ENCODE assay signal across 16 cellular contexts in genomic region chr12:113109872-113110623, GRCh38. TPM values are rescaled to one million over a fixed set of nuclear protein-coding genes. Genes with fewer than 3 reads are reported as not detected.
DNase-seq lines count a peak whose midpoint lies in the region; ATAC-seq, FAIRE-seq and TF ChIP-seq lines count a peak whose summit lies in the region.
"Had no signal": no experiment of that assay in that cellular context is flagged by ENCODE, and none has a peak within 500 bp of the region (broad histone marks: within the 10 kb centered on the region; RNA-seq: fewer than 3 reads in every experiment).

No MANE protein-coding gene starts in this region.

- H3K36me3 Mint-ChIP-seq in CD4-positive, alpha-beta memory T cell, result no peaks in the 10 kb centered on the region
- no peaks in the 10 kb centered on the region for H3K36me3 Mint-ChIP-seq in naive thymus-derived CD8-positive, alpha-beta T cell
- H3K36me3 Mint-ChIP-seq: CD4-positive, CD25-positive, alpha-beta regulatory T cell had no signal

- WGBS in GM12878 (ENCODE audit: insufficient coverage, insufficient replicate concordance, low lambda C conversion rate, missing lambda C conversion rate), result 16% methylated on average over 7 of the region's 7 CpGs

- H4K20me1 ChIP-seq in GM12878 (ENCODE audit: control insufficient read depth, insufficient read depth), result no peaks in the 10 kb centered on the region

- no peak for FAIRE-seq in GM12878 (lab: Jason Lieb, UNC)
- no peak for FAIRE-seq in GM19239 (lab: Jason Lieb, UNC)
- FAIRE-seq: H1 had no signal

- TF ChIP-seq EP300 in GM12878 (IDR thresholded peaks at IDR 0.05; ENCODE audit: borderline replicate concordance in 1 of 2, control insufficient read depth in 1 of 2, low read depth in 2 of 2, low read length in 2 of 2), result no peak

- TF ChIP-seq CTCF in GM12878 (IDR thresholded peaks at IDR 0.05 in 2 of 3, conservative IDR thresholded peaks at IDR 0.05 in 1 of 3; ENCODE audit: control insufficient read depth in 2 of 3, extremely low read depth in 1 of 3, insufficient read depth in 1 of 3, low read depth in 3 of 3, low read length in 3 of 3), result no peak

- H3K79me2 ChIP-seq in GM12878 (ENCODE audit: control insufficient read depth, insufficient read depth, low read length), result no peaks in the 10 kb centered on the region

- RAD21 ChIA-PET in GM12878 (lab: Charles Lee; ENCODE audit: unreplicated experiment), result interaction anchor here (1.2 kb wide), 1 partner anchor 62 kb away, joined by 3 read pairs; no protein-coding TSS in a partner anchor

- CTCF ChIA-PET in CD4-positive, alpha-beta memory T cell (lab: Charles Lee; ENCODE audit: partially characterized antibody), result interaction anchor here (1.1 to 1.7 kb wide), 2 partner anchors 40 to 117 kb away, joined by 3 to 4 read pairs; partner anchors contain the start of gene CFAP73
- CTCF ChIA-PET in GM12878 (lab: Yijun Ruan, JAX), result interaction anchor here (0.6 to 1.5 kb wide), 5 partner anchors 11 to 1015 kb away, joined by 3 to 5 read pairs (median 3); no protein-coding TSS in a partner anchor

- H3K27ac Mint-ChIP-seq in CD4-positive, alpha-beta memory T cell, result peak overlapping the region; percentile 10 to 89 (median 50)
- peak overlapping the region in 7 of 10 donors; percentile 40 to 87 (median 53) for H3K27ac Mint-ChIP-seq in naive thymus-derived CD8-positive, alpha-beta T cell
- H3K27ac Mint-ChIP-seq: HFFc6 had no signal

- H2AFZ ChIP-seq in GM12878 (ENCODE audit: control insufficient read depth, low read depth, low read length), result no peak overlapping the region

- TF ChIP-seq POLR2A in GM12878 (IDR thresholded peaks at IDR 0.05; ENCODE audit: low read depth, low read length), result no peak

- no peak overlapping the region for H3K9ac ChIP-seq in GM12878 (ENCODE audit: control insufficient read depth, insufficient read depth, low read length)

- peak overlapping the region in 1 of 8 donors; percentile 43 for H3K4me3 Mint-ChIP-seq in CD4-positive, alpha-beta memory T cell
- no peak overlapping the region for H3K4me3 Mint-ChIP-seq in naive thymus-derived CD8-positive, alpha-beta T cell
- H3K4me3 Mint-ChIP-seq: CD4-positive, CD25-positive, alpha-beta regulatory T cell; HFFc6 had no signal

- H3K36me3 ChIP-seq in CD4-positive, alpha-beta memory T cell (ENCODE audit: insufficient read depth, low read length), result no peaks in the 10 kb centered on the region
- no peaks in the 10 kb centered on the region; the same call in none of the 2 replicates for H3K36me3 ChIP-seq in H7 (replicated peaks; ENCODE audit: control insufficient read depth, insufficient read depth, low read length)
- H3K36me3 ChIP-seq in GM12878 (ENCODE audit: control insufficient read depth in 2 of 2, insufficient read depth in 2 of 2, low read length in 1 of 2), result no peaks in the 10 kb centered on the region

- H3K27me3 ChIP-seq in CD4-positive, alpha-beta memory T cell (ENCODE audit: insufficient read depth, low read length), result no peaks in the 10 kb centered on the region
- H3K27me3 ChIP-seq in H7 (ENCODE audit: control insufficient read depth, insufficient read depth, low read length) (no peaks in the 10 kb centered on the region; the same call in 1 of the 2 replicates), GM12878 (replicated peaks in 1 of 2; ENCODE audit: control insufficient read depth in 2 of 2, insufficient read depth in 2 of 2, low read length in 1 of 2) (no peaks in the 10 kb centered on the region; a peak in 2 of 4 replicates)

- no TSS peak for BruUV-seq in GM12878 (replicated peaks; lab: Mats Ljungman, UMichigan)

- SMC1A ChIA-PET in GM12878 (lab: Charles Lee; ENCODE audit: uncharacterized antibody, unreplicated experiment), result interaction anchor here (0.9 to 1.5 kb wide), 3 partner anchors 17 to 48 kb away, joined by 3 to 4 read pairs (median 3); no protein-coding TSS in a partner anchor

- intact Hi-C loops in CD4-positive, alpha-beta memory T cell (cut with micrococcal nuclease), result no loop called here
- intact Hi-C loops in GM12878 (cut with micrococcal nuclease; ENCODE audit: unreplicated experiment), result loop anchor here (5.0 kb wide), 1 partner anchor 42 kb away; no protein-coding TSS in a partner anchor

- peak; percentile 33 for ATAC-seq in GM12878
- ATAC-seq in naive thymus-derived CD8-positive, alpha-beta T cell, result peak in 1 of 2 donors; percentile 61

- in situ Hi-C loops in GM12878 (cut with MboI), result no loop called here

- no peak for TF ChIP-seq RAD21 in GM12878 (IDR thresholded peaks at IDR 0.05; ENCODE audit: insufficient read depth, low read depth, low read length)

- no peak overlapping the region for H3K4me2 ChIP-seq in GM12878 (ENCODE audit: control insufficient read depth, insufficient read depth)

- no peaks in the 10 kb centered on the region for H3K9me3 ChIP-seq in CD4-positive, alpha-beta memory T cell (ENCODE audit: control insufficient read depth in 1 of 2, low read length in 2 of 2)
- H3K9me3 ChIP-seq in GM12878 (replicated peaks; ENCODE audit: control insufficient read depth, insufficient read depth, low read length), result no peaks in the 10 kb centered on the region

- H3K9me3 Mint-ChIP-seq in CD4-positive, alpha-beta memory T cell, result no peaks in the 10 kb centered on the region
- no peaks in the 10 kb centered on the region for H3K9me3 Mint-ChIP-seq in naive thymus-derived CD8-positive, alpha-beta T cell
- H3K9me3 Mint-ChIP-seq: CD4-positive, CD25-positive, alpha-beta regulatory T cell; HFFc6 had no signal

- no peak overlapping the region for H3K4me3 ChIP-seq in CD4-positive, alpha-beta memory T cell (ENCODE audit: low read length in 2 of 2)
- H3K4me3 ChIP-seq in H7 (ENCODE audit: insufficient read depth, low read depth, low read length), result no peak overlapping the region
- no peak overlapping the region for H3K4me3 ChIP-seq in GM12878

- H3K27ac ChIP-seq in CD4-positive, alpha-beta memory T cell (ENCODE audit: low read depth, low read length), result no peak overlapping the region
- no peak overlapping the region for H3K27ac ChIP-seq in GM12878 (ENCODE audit: control insufficient read depth, insufficient read depth)

- peaks cover 3 to 25% (median 10%) of the 10 kb centered on the region in 4 donors for H3K4me1 Mint-ChIP-seq in CD4-positive, alpha-beta memory T cell
- peaks cover 9 to 20% (median 13%) of the 10 kb centered on the region in 4 donors for H3K4me1 Mint-ChIP-seq in naive thymus-derived CD8-positive, alpha-beta T cell

- H3K27me3 Mint-ChIP-seq in CD4-positive, alpha-beta memory T cell, result no peaks in the 10 kb centered on the region
- peaks cover 0 to 6% (median 0%) of the 10 kb centered on the region in 5 donors for H3K27me3 Mint-ChIP-seq in naive thymus-derived CD8-positive, alpha-beta T cell
- H3K27me3 Mint-ChIP-seq: CD4-positive, CD25-positive, alpha-beta regulatory T cell had no signal

- POLR2A ChIA-PET in CD4-positive, alpha-beta memory T cell (lab: Charles Lee; ENCODE audit: partially characterized antibody), result interaction anchor here (1.5 kb wide), 1 partner anchor 132 kb away, joined by 3 read pairs; the partner anchor contains the start of gene OAS2
- POLR2A ChIA-PET in GM12878 (lab: Charles Lee), result interaction anchor here (0.6 kb wide), 1 partner anchor 75 kb away, joined by 3 read pairs; the partner anchor contains the start of genes DDX54 and RITA1
- POLR2A ChIA-PET in naive thymus-derived CD8-positive, alpha-beta T cell (lab: Charles Lee), result no interaction called here

- H3K4me1 ChIP-seq in CD4-positive, alpha-beta memory T cell (ENCODE audit: insufficient read depth, low read length), result peaks cover 6% of the 10 kb centered on the region
- no peaks in the 10 kb centered on the region for H3K4me1 ChIP-seq in GM12878 (ENCODE audit: control insufficient read depth, insufficient read depth, low read length)

- DNase-seq in CD4-positive, alpha-beta memory T cell, result no peak
- DNase-seq in H7 (peak; percentile 35), GM12878 (ENCODE audit: low read depth, low spot score) (no peak), GM19239 (ENCODE audit: insufficient read length, low spot score) (no peak), amygdala (lab: John Stamatoyannopoulos, UW) (no peak), kidney glomerular epithelial cell (lab: John Stamatoyannopoulos, UW) (no peak)
- DNase-seq in naive thymus-derived CD8-positive, alpha-beta T cell, result no peak
- DNase-seq: ACHN; CD4-positive, CD25-positive, alpha-beta regulatory T cell; HFFc6; KBM-7; NCI-H1048; NCI-H2107; NCI-H748 treated with DMSO at 0.1 percent for 48 hours had no signal

RNA-seq across cellular contexts. Expression of gene RASAL1, which starts 25.5 kb away (rescaled TPM):
- total RNA-seq in CD4-positive, alpha-beta memory T cell, result 1 to 10 TPM in 1 of 2 experiments, under 1 TPM in 1; 0.58 to 1.4 TPM
- polyA plus RNA-seq in CD4-positive, alpha-beta memory T cell, result under 1 TPM; 0.10 to 0.68 TPM
- 4.4 and 4.5 TPM in 2 replicates for total RNA-seq in H7 (2014; rRNA removed; shearing (Covaris generic))
- total RNA-seq in GM12878 (2013; cell fraction: nucleolus; rRNA removed), result 6.7 and 11.6 TPM in 2 replicates
- total RNA-seq in GM12878 (2014; rRNA removed) (1.0 TPM in 1 of 2 replicates, not detected in the other), GM12878 (2014; rRNA removed; fragmentation: Illumina TruSeq; extraction: Trizol) (not detected in 2 replicates), GM12878 (2021) (not detected in 2 replicates)
- 0.13 TPM for polyA plus RNA-seq in GM12878 (2011; ENCODE audit: low read depth)
- polyA plus RNA-seq in GM12878 (2011; rRNA removed) (0.53 and 0.79 TPM in 2 replicates), GM12878 (2014; fragmentation: Illumina TruSeq; extraction: Trizol) (not detected in 2 replicates), GM12878 (2014; fragmentation: Nextera tagmentation; extraction: Ambion mirVana) (not detected), GM12878 (2014; rRNA removed) (0.04 TPM in 1 of 2 replicates, not detected in the other), GM12878 (2016; fragmentation: Nextera tagmentation; extraction: Ambion mirVana) (under 1 TPM; 0.12 to 0.25 TPM)
- 0.84 and 0.88 TPM in 2 replicates for polyA plus RNA-seq in GM12878 (2011; cell fraction: cytosol; rRNA removed)
- 1.8 and 3.5 TPM in 2 replicates for polyA plus RNA-seq in GM12878 (2011; cell fraction: nucleus; rRNA removed)
- polyA plus RNA-seq in GM12878 (2012), result 0.24 and 0.31 TPM in 2 replicates
- 0.22 and 1.2 TPM in 2 replicates for polyA minus RNA-seq in GM12878 (2011; rRNA and poly(A)+ RNA removed)
- polyA minus RNA-seq in GM12878 (2011; cell fraction: cytosol; rRNA and poly(A)+ RNA removed), result 0.42 TPM in 1 of 2 replicates, not detected in the other
- 0.48 and 1.1 TPM in 2 replicates for polyA minus RNA-seq in GM12878 (2011; cell fraction: nucleus; rRNA and poly(A)+ RNA removed)
- under 1 TPM; 0.44 to 0.47 TPM for total RNA-seq in naive thymus-derived CD8-positive, alpha-beta T cell
- polyA plus RNA-seq in naive thymus-derived CD8-positive, alpha-beta T cell, result under 1 TPM; 0.13 to 0.76 (median 0.23) TPM
- total RNA-seq: CD4-positive, CD25-positive, alpha-beta regulatory T cell; HFFc6 had no signal

RNA-seq across cellular contexts. Expression of gene CFAP73, which starts 39.5 kb away (rescaled TPM):
- total RNA-seq in CD4-positive, alpha-beta memory T cell, result not detected
- under 1 TPM in 1 of 2 donors, not detected in 1; 0.18 TPM for polyA plus RNA-seq in CD4-positive, alpha-beta memory T cell
- 0.33 TPM in 1 of 2 replicates, not detected in the other for total RNA-seq in H7 (2014; rRNA removed; shearing (Covaris generic))
- 0.39 and 0.44 TPM in 2 replicates for total RNA-seq in GM12878 (2013; cell fraction: nucleolus; rRNA removed)
- not detected in 2 replicates for total RNA-seq in GM12878 (2014; rRNA removed)
- not detected in 2 replicates for total RNA-seq in GM12878 (2014; rRNA removed; fragmentation: Illumina TruSeq; extraction: Trizol)
- 0.18 TPM in 1 of 2 replicates, not detected in the other for total RNA-seq in GM12878 (2021)
- not detected for polyA plus RNA-seq in GM12878 (2011; ENCODE audit: low read depth)
- not detected in 2 replicates for polyA plus RNA-seq in GM12878 (2011; rRNA removed)
- polyA plus RNA-seq in GM12878 (2011; cell fraction: cytosol; rRNA removed), result 0.07 TPM in 1 of 2 replicates, not detected in the other
- polyA plus RNA-seq in GM12878 (2011; cell fraction: nucleus; rRNA removed), result not detected in 2 replicates
- 0.17 and 0.35 TPM in 2 replicates for polyA plus RNA-seq in GM12878 (2012)
- polyA plus RNA-seq in GM12878 (2014; fragmentation: Illumina TruSeq; extraction: Trizol), result not detected in 2 replicates
- not detected for polyA plus RNA-seq in GM12878 (2014; fragmentation: Nextera tagmentation; extraction: Ambion mirVana)
- polyA plus RNA-seq in GM12878 (2014; rRNA removed), result not detected in 2 replicates
- not detected for polyA plus RNA-seq in GM12878 (2016; fragmentation: Nextera tagmentation; extraction: Ambion mirVana)
- not detected in 2 replicates for polyA minus RNA-seq in GM12878 (2011; rRNA and poly(A)+ RNA removed)
- polyA minus RNA-seq in GM12878 (2011; cell fraction: cytosol; rRNA and poly(A)+ RNA removed), result not detected in 2 replicates
- polyA minus RNA-seq in GM12878 (2011; cell fraction: nucleus; rRNA and poly(A)+ RNA removed), result not detected in 2 replicates
- total RNA-seq in naive thymus-derived CD8-positive, alpha-beta T cell, result under 1 TPM in 1 of 2 experiments, not detected in 1; 0.39 TPM
- not detected for polyA plus RNA-seq in naive thymus-derived CD8-positive, alpha-beta T cell
- total RNA-seq: Daoy had no signal
- polyA plus RNA-seq: CD4-positive, CD25-positive, alpha-beta regulatory T cell had no signal

RNA-seq across cellular contexts. Expression of gene DTX1, which starts 53.5 kb away (rescaled TPM):
- total RNA-seq in CD4-positive, alpha-beta memory T cell, result 1 to 10 TPM; 7.0 to 7.5 TPM
- polyA plus RNA-seq in CD4-positive, alpha-beta memory T cell, result 1 to 10 TPM in 1 of 2 donors, under 1 TPM in 1; 0.30 to 4.1 TPM
- total RNA-seq in H7 (2014; rRNA removed; shearing (Covaris generic)), result 1.00 and 2.5 TPM in 2 replicates
- total RNA-seq in GM12878 (2013; cell fraction: nucleolus; rRNA removed), result 57.9 and 66.9 TPM in 2 replicates
- total RNA-seq in GM12878 (2014; rRNA removed) (0.87 and 0.96 TPM in 2 replicates), GM12878 (2014; rRNA removed; fragmentation: Illumina TruSeq; extraction: Trizol) (0.37 and 0.49 TPM in 2 replicates), GM12878 (2021) (2.3 and 2.8 TPM in 2 replicates)
- 5.6 TPM for polyA plus RNA-seq in GM12878 (2011; ENCODE audit: low read depth)
- polyA plus RNA-seq in GM12878 (2011; rRNA removed) (0.62 and 0.83 TPM in 2 replicates), GM12878 (2014; fragmentation: Illumina TruSeq; extraction: Trizol) (0.46 and 1.1 TPM in 2 replicates), GM12878 (2014; fragmentation: Nextera tagmentation; extraction: Ambion mirVana) (under 1 TPM; 0.13 to 0.32 TPM), GM12878 (2014; rRNA removed) (1.2 and 1.3 TPM in 2 replicates), GM12878 (2016; fragmentation: Nextera tagmentation; extraction: Ambion mirVana) (under 1 TPM; 0.09 to 0.33 TPM)
- polyA plus RNA-seq in GM12878 (2011; cell fraction: cytosol; rRNA removed), result 1.3 and 1.5 TPM in 2 replicates
- 2.7 and 3.1 TPM in 2 replicates for polyA plus RNA-seq in GM12878 (2011; cell fraction: nucleus; rRNA removed)
- 10.3 and 12.9 TPM in 2 replicates for polyA plus RNA-seq in GM12878 (2012)
- polyA minus RNA-seq in GM12878 (2011; rRNA and poly(A)+ RNA removed), result 0.88 and 1.3 TPM in 2 replicates
- polyA minus RNA-seq in GM12878 (2011; cell fraction: cytosol; rRNA and poly(A)+ RNA removed), result 0.52 and 1.1 TPM in 2 replicates
- 1.1 TPM in 2 replicates for polyA minus RNA-seq in GM12878 (2011; cell fraction: nucleus; rRNA and poly(A)+ RNA removed)
- total RNA-seq in naive thymus-derived CD8-positive, alpha-beta T cell, result 1 to 10 TPM; 2.8 to 4.1 TPM
- polyA plus RNA-seq in naive thymus-derived CD8-positive, alpha-beta T cell, result 1 to 10 TPM in 1 of 3 donors, under 1 TPM in 2; 0.09 to 1.5 (median 0.48) TPM
- total RNA-seq: HFFc6 had no signal
